7 cellular contexts compared by ENCODE assay signal in genomic region chr14:75132374-75133086, GRCh38. TPM values are rescaled to one million over a fixed set of nuclear protein-coding genes. Genes with fewer than 3 reads are reported as not detected.
DNase-seq lines count a peak whose midpoint lies in the region; ATAC-seq and TF ChIP-seq lines count a peak whose summit lies in the region.

No MANE protein-coding gene starts in this region.

- peak; percentile 92 for ATAC-seq in Panc1
- no peak for ATAC-seq in GM21390 (IDR thresholded peaks at IDR 0.05; ENCODE audit: unreplicated experiment)

- no peak for TF ChIP-seq POLR2A in sigmoid colon (IDR thresholded peaks at IDR 0.05)

- peaks cover 4% of the 10 kb centered on the region; the same call in 1 of the 2 replicates for H3K36me3 ChIP-seq in Panc1 (ENCODE audit: control insufficient read depth, insufficient read depth, low read length)
- peaks cover 24% of the 10 kb centered on the region in 2 donors for H3K36me3 ChIP-seq in ascending aorta
- peaks cover 31% of the 10 kb centered on the region for H3K36me3 ChIP-seq in right atrium auricular region
- peaks cover 0 to 39% (median 19%) of the 10 kb centered on the region in 4 donors for H3K36me3 ChIP-seq in sigmoid colon

- TF ChIP-seq EP300 in sigmoid colon (IDR thresholded peaks at IDR 0.05), result no peak

- H3K27me3 ChIP-seq in Panc1 (ENCODE audit: control insufficient read depth, insufficient read depth, low read length), result no peaks in the 10 kb centered on the region
- no peaks in the 10 kb centered on the region for H3K27me3 ChIP-seq in ascending aorta
- H3K27me3 ChIP-seq in right atrium auricular region, result no peaks in the 10 kb centered on the region
- H3K27me3 ChIP-seq in sigmoid colon, result no peaks in the 10 kb centered on the region

- CTCF ChIA-PET in Panc1 (lab: Charles Lee), result interaction anchor here (0.6 to 0.7 kb wide), 3 partner anchors 128 to 429 kb away, joined by 5 to 15 read pairs (median 5); no protein-coding TSS in a partner anchor

- H3K27ac ChIP-seq in Panc1 (ENCODE audit: low read length) (no peak overlapping the region), ascending aorta (peak overlapping the region; percentile 4 to 41), right atrium auricular region (peak overlapping the region; percentile 6 to 32), sigmoid colon (peak overlapping the region; percentile 9 to 57 (median 34))

- H3K4me1 ChIP-seq in Panc1 (ENCODE audit: control insufficient read depth, insufficient read depth, low read length) (peaks cover 4% of the 10 kb centered on the region; the same call in 1 of the 2 replicates), ascending aorta (peaks cover 4 to 8% of the 10 kb centered on the region in 2 donors), right atrium auricular region (peaks cover 0 to 7% of the 10 kb centered on the region in 2 donors), sigmoid colon (peaks cover 0 to 16% (median 8%) of the 10 kb centered on the region in 4 donors)

- DNase-seq in G401 (ENCODE audit: low spot score), result peak; percentile 83
- DNase-seq in Panc1 (ENCODE audit: low read depth, low spot score), result peak; percentile 55
- no peak for DNase-seq in ascending aorta (ENCODE audit: low spot score in 2 of 2)
- DNase-seq in right atrium auricular region (ENCODE audit: low spot score), result no peak
- no peak for DNase-seq in sigmoid colon

- in situ Hi-C loops in G401 (cut with HindIII; ENCODE audit: low sequenced_read_pairs), result loop anchor here (25.0 kb wide), 1 partner anchor 180 kb away; no protein-coding TSS in a partner anchor
- in situ Hi-C loops in Panc1 (cut with HindIII; ENCODE audit: low pct_unique_long_range_greater_than_20kb, low sequenced_read_pairs), result no loop called here

- POLR2A ChIA-PET in Panc1 (lab: Charles Lee), result no interaction called here

- H3K9me3 ChIP-seq in Panc1 (ENCODE audit: control insufficient read depth, insufficient read depth, low read depth, low read length) (no peaks in the 10 kb centered on the region), ascending aorta (no peaks in the 10 kb centered on the region), right atrium auricular region (no peaks in the 10 kb centered on the region), sigmoid colon (no peaks in the 10 kb centered on the region)

- BruUV-seq in Panc1 (replicated peaks; lab: Mats Ljungman, UMichigan), result TSS peak; percentile 79

- TF ChIP-seq CTCF in LNCAP (IDR thresholded peaks at IDR 0.05) (peak; percentile 69), Panc1 (IDR thresholded peaks at IDR 0.05) (peak; percentile 56; the same call in 1 of the 2 replicates), ascending aorta (IDR thresholded peaks at IDR 0.05) (peak; percentile 68 to 73 (median 71)), right atrium auricular region (IDR thresholded peaks at IDR 0.05) (peak; percentile 67 to 81), sigmoid colon (IDR thresholded peaks at IDR 0.05) (peak; percentile 69 to 87 (median 72))

- no peak overlapping the region for H3K4me3 ChIP-seq in Panc1 (ENCODE audit: low read depth in 2 of 2, low read length in 2 of 2)
- no peak overlapping the region for H3K4me3 ChIP-seq in ascending aorta
- H3K4me3 ChIP-seq in right atrium auricular region, result no peak overlapping the region
- H3K4me3 ChIP-seq in sigmoid colon, result no peak overlapping the region

- intact Hi-C loops in Panc1 (cut with micrococcal nuclease; ENCODE audit: unreplicated experiment) (loop anchor here (2.0 to 10.0 kb wide), 2 partner anchors 170 to 352 kb away; no protein-coding TSS in a partner anchor), ascending aorta (cut with DNase I) (loop anchor here (1.0 to 5.0 kb wide), 2 partner anchors 171 to 355 kb away; no protein-coding TSS in a partner anchor), sigmoid colon (cut with DNase I) (loop anchor here (1.0 to 5.0 kb wide), 5 partner anchors 45 to 355 kb away; partner anchors contain the start of gene TMED10)

- WGBS in sigmoid colon, 2 donors, result 22 to 50% methylated on average over 4 of the region's 4 CpGs

RNA-seq across cellular contexts. Expression of gene NEK9, which starts 5.7 kb away (rescaled TPM):
- total RNA-seq in G401 (2014; rRNA removed; shearing (Covaris generic)), result 47.9 and 49.3 TPM in 2 replicates
- total RNA-seq in Panc1 (2021; ENCODE audit: unreplicated experiment) (40.7 TPM), ascending aorta (116 TPM), right atrium auricular region (10 to 100 TPM; 45.7 to 49.2 TPM), sigmoid colon (10 to 100 TPM; 54.4 to 66.7 (median 59.9) TPM)
- 42.1 TPM for polyA plus RNA-seq in Panc1 (2012; ENCODE audit: insufficient read length)
- polyA plus RNA-seq in sigmoid colon, result 10 to 100 TPM in 2 of 3 donors, 1 to 10 TPM in 1; 9.0 to 38.8 (median 11.4) TPM

RNA-seq across cellular contexts. Expression of gene TMED10, which starts 43.9 kb away (rescaled TPM):
- total RNA-seq in G401 (2014; rRNA removed; shearing (Covaris generic)), result 180 and 202 TPM in 2 replicates
- 183 TPM for total RNA-seq in Panc1 (2021; ENCODE audit: unreplicated experiment)
- 98.2 TPM for polyA plus RNA-seq in Panc1 (2012; ENCODE audit: insufficient read length)
- 190 TPM for total RNA-seq in ascending aorta
- total RNA-seq in right atrium auricular region, result 100 to 1,000 TPM; 261 to 325 TPM
- 100 to 1,000 TPM; 107 to 175 (median 165) TPM for total RNA-seq in sigmoid colon
- polyA plus RNA-seq in sigmoid colon, result 100 to 1,000 TPM in 1 of 3 donors, 10 to 100 TPM in 2; 38.4 to 236 (median 51.1) TPM

Comparison
In these comparisons a context has a peak if more than half of its experiments do, and no peak if none do; other contexts are left out.
1. DNase-seq: peak in G401 (single experiment) and Panc1 (single experiment); none in ascending aorta (0 of 2), right atrium auricular region (single experiment) and sigmoid colon (single experiment).
2. Peak in every context shown above with its lines, with median percentiles within 50 percentile points of each other: CTCF ChIP-seq.